Comparison of ENCODE assay signal across 13 cellular contexts in genomic region chr3:67678665-67679064, GRCh38. TPM values are rescaled to one million over a fixed set of nuclear protein-coding genes. Genes with fewer than 3 reads are reported as not detected.
DNase-seq lines count a peak whose midpoint lies in the region; ATAC-seq lines count a peak whose summit lies in the region.
"Had no signal": no experiment of that assay in that cellular context is flagged by ENCODE, and none has a peak within 500 bp of the region (broad histone marks: within the 10 kb centered on the region; RNA-seq: fewer than 3 reads in every experiment).

No MANE protein-coding gene starts in this region.

- peak overlapping the region in 4 of 6 donors; percentile 2 to 23 (median 10) for H3K27ac Mint-ChIP-seq in naive B cell

- peaks cover 8% of the 10 kb centered on the region in 2 donors for H3K36me3 Mint-ChIP-seq in naive B cell

- DNase-seq in activated CD4-positive, alpha-beta T cell treated with anti-CD3 and anti-CD28 coated beads for 48 hours = peak; percentile 30
- no peak for DNase-seq in activated CD4-positive, alpha-beta T cell treated with anti-CD3 and anti-CD28 coated beads for 1 hour
- DNase-seq in naive B cell (no peak), globus pallidus (ENCODE audit: low spot score) (no peak), NCI-H1417 treated with DMSO at 0.1 percent for 48 hours (lab: John Stamatoyannopoulos, UW) (no peak)
- DNase-seq: activated CD8-positive, alpha-beta memory T cell treated with anti-CD3 and anti-CD28 coated beads for 24 hours; mesenchymal stem cell; NCI-H146 had no signal

- ATAC-seq in GM21423 (IDR thresholded peaks at IDR 0.05; ENCODE audit: unreplicated experiment) (peak; percentile 62), HG03460 (IDR thresholded peaks at IDR 0.05; ENCODE audit: unreplicated experiment) (peak; percentile 65), naive B cell (ENCODE audit: low read depth in 2 of 2) (no peak), HG03521 (IDR thresholded peaks at IDR 0.05; ENCODE audit: unreplicated experiment) (no peak)
- ATAC-seq: gastroesophageal sphincter, sciatic nerve had no signal

- peaks cover 0 to 6% (median 4%) of the 10 kb centered on the region in 7 donors for H3K9me3 Mint-ChIP-seq in naive B cell

- H3K4me1 Mint-ChIP-seq in naive B cell = peaks cover 20 to 28% (median 27%) of the 10 kb centered on the region in 3 donors

- peak overlapping the region in 1 of 8 donors; percentile 2 for H3K4me3 Mint-ChIP-seq in naive B cell

- H3K27me3 Mint-ChIP-seq in naive B cell = no peaks in the 10 kb centered on the region

RNA-seq across cellular contexts. Expression of gene SUCLG2, which starts 24.3 kb away (rescaled TPM):
- 10 to 100 TPM; 49.5 to 94.4 (median 57.9) TPM for polyA plus RNA-seq in naive B cell (ENCODE audit: low read depth in 6 of 6)

Comparison
In these comparisons a context has a peak if more than half of its experiments do, and no peak if none do; other contexts are left out.
1. ATAC-seq: peak in GM21423 (single experiment) and HG03460 (single experiment); none in naive B cell (0 of 2) and HG03521 (single experiment).